Comparison of ENCODE assay signal across 1 cellular context in the genomic region with DNA sequence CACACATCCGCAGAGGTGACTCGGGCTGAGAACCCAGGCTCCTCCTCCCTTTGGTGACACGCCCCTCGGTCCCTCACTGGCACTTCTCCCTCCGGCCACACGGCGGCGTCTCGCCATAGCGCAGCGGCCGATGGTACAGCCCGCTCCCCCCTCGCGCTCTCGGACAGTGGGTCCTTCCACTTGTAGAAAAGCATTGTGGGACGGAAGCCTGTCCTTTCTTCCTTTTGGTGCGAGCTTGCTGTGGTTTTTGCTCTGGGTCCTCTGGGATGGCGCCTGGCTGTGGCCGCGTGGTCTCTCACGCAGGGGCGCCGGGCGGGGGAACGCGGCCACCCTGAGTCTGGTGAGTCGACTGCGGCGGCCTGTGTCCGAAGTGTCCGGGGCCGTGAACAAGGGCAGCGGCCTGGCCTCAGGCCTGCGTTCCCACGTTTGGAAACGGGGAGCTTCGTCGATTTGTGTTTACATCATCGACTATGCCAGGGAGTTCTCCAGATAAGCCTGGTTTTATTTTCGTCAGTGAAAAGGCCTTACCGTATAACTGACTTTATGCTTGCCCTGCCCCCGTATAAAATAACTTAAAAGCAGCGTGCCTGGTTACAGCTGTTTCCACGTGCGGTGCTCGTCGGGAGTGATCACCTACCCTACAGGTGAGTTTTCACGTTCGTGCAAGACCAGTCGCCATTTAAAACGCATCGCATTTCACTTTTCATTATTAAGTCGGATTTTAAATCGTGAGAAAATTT.
TF ChIP-seq lines count a peak whose summit lies in the region.

No MANE protein-coding gene starts in this region.

TF ChIP-seq in HepG2, 621 proteins besides CTCF, POLR2A, EP300 and RAD21 (continued from another document and continues in another):
- TF ChIP-seq, protein P1, sequence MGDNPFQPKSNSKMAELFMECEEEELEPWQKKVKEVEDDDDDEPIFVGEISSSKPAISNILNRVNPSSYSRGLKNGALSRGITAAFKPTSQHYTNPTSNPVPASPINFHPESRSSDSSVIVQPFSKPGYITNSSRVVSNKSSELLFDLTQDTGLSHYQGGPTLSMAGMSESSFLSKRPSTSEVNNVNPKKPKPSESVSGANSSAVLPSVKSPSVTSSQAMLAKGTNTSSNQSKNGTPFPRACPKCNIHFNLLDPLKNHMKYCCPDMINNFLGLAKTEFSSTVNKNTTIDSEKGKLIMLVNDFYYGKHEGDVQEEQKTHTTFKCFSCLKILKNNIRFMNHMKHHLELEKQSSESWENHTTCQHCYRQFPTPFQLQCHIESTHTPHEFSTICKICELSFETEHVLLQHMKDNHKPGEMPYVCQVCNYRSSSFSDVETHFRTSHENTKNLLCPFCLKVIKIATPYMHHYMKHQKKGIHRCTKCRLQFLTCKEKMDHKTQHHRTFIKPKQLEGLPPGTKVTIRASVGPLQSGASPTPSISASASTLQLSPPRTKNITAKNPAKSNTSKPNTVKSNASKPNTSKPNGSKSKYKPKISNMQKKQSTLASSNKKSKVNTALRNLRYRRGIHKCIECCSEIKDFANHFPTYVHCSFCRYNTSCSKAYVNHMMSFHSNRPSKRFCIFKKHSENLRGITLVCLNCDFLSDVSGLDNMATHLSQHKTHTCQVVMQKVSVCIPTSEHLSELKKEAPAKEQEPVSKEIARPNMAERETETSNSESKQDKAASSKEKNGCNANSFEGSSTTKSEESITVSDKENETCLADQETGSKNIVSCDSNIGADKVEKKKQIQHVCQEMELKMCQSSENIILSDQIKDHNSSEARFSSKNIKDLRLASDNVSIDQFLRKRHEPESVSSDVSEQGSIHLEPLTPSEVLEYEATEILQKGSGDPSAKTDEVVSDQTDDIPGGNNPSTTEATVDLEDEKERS (CRISPR knock-in tag; IDR thresholded peaks at IDR 0.05) = peak; percentile 94
- TF ChIP-seq ZNF605 (CRISPR knock-in tag; IDR thresholded peaks at IDR 0.05) = peak; percentile 86
- no peak for TF ChIP-seq ZNF382 (CRISPR knock-in tag; IDR thresholded peaks at IDR 0.05; ENCODE audit: borderline replicate concordance)
- TF ChIP-seq HMG20B (CRISPR knock-in tag; conservative IDR thresholded peaks at IDR 0.05) = 0 out of 2 replicates have a peak, but pooled peaks have one; percentile 45
- peak; percentile 100 for TF ChIP-seq KDM2A (CRISPR knock-in tag; IDR thresholded peaks at IDR 0.05; ENCODE audit: borderline replicate concordance, low read depth)
- peak; percentile 56; the same call in 1 of the 2 replicates for TF ChIP-seq CEBPG (CRISPR knock-in tag; IDR thresholded peaks at IDR 0.05)
- TF ChIP-seq NFE2 (CRISPR knock-in tag; IDR thresholded peaks at IDR 0.05) = no peak
- TF ChIP-seq ZNF614 (CRISPR knock-in tag; IDR thresholded peaks at IDR 0.05; ENCODE audit: borderline replicate concordance) = peak; percentile 98
- TF ChIP-seq FOSL2 (CRISPR knock-in tag; IDR thresholded peaks at IDR 0.05) = peak; percentile 75
- TF ChIP-seq ZSCAN12 (CRISPR knock-in tag; IDR thresholded peaks at IDR 0.05) = 0 out of 2 replicates have a peak, but pooled peaks have one; percentile 58
- peak; percentile 84; the same call in 1 of the 2 replicates for TF ChIP-seq SMAD3 (CRISPR knock-in tag; IDR thresholded peaks at IDR 0.05)
- peak; percentile 68; the same call in 1 of the 2 replicates for TF ChIP-seq ZMYM2 (CRISPR knock-in tag; IDR thresholded peaks at IDR 0.05)
- no peak for TF ChIP-seq ZNF674 (CRISPR knock-in tag; IDR thresholded peaks at IDR 0.05; ENCODE audit: low read depth)
- TF ChIP-seq ZNF12 (CRISPR knock-in tag; IDR thresholded peaks at IDR 0.05) = peak; percentile 52; the same call in 1 of the 2 replicates
- no peak for TF ChIP-seq FLYWCH1 (CRISPR knock-in tag; IDR thresholded peaks at IDR 0.05)
- no peak for TF ChIP-seq ZNF20 (CRISPR knock-in tag; IDR thresholded peaks at IDR 0.05)
- TF ChIP-seq TP53 (CRISPR knock-in tag; conservative IDR thresholded peaks at IDR 0.05) = peak; percentile 86
- TF ChIP-seq, protein P2, sequence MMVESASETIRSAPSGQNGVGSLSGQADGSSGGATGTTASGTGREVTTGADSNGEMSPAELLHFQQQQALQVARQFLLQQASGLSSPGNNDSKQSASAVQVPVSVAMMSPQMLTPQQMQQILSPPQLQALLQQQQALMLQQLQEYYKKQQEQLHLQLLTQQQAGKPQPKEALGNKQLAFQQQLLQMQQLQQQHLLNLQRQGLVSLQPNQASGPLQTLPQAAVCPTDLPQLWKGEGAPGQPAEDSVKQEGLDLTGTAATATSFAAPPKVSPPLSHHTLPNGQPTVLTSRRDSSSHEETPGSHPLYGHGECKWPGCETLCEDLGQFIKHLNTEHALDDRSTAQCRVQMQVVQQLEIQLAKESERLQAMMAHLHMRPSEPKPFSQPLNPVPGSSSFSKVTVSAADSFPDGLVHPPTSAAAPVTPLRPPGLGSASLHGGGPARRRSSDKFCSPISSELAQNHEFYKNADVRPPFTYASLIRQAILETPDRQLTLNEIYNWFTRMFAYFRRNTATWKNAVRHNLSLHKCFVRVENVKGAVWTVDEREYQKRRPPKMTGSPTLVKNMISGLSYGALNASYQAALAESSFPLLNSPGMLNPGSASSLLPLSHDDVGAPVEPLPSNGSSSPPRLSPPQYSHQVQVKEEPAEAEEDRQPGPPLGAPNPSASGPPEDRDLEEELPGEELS (CRISPR knock-in tag; IDR thresholded peaks at IDR 0.05) = peak; percentile 79
- TF ChIP-seq ZNF792 (CRISPR knock-in tag; IDR thresholded peaks at IDR 0.05) = peak; percentile 95
- no peak for TF ChIP-seq SUZ12 (IDR thresholded peaks at IDR 0.05; ENCODE audit: low read depth, low read length)
- no peak for TF ChIP-seq NFRKB (IDR thresholded peaks at IDR 0.05)
- TF ChIP-seq ZNF160 (CRISPR knock-in tag; IDR thresholded peaks at IDR 0.05) = peak; percentile 94
- peak; percentile 91 for TF ChIP-seq ZNF274 (CRISPR knock-in tag; IDR thresholded peaks at IDR 0.05)
- TF ChIP-seq, protein P3, sequence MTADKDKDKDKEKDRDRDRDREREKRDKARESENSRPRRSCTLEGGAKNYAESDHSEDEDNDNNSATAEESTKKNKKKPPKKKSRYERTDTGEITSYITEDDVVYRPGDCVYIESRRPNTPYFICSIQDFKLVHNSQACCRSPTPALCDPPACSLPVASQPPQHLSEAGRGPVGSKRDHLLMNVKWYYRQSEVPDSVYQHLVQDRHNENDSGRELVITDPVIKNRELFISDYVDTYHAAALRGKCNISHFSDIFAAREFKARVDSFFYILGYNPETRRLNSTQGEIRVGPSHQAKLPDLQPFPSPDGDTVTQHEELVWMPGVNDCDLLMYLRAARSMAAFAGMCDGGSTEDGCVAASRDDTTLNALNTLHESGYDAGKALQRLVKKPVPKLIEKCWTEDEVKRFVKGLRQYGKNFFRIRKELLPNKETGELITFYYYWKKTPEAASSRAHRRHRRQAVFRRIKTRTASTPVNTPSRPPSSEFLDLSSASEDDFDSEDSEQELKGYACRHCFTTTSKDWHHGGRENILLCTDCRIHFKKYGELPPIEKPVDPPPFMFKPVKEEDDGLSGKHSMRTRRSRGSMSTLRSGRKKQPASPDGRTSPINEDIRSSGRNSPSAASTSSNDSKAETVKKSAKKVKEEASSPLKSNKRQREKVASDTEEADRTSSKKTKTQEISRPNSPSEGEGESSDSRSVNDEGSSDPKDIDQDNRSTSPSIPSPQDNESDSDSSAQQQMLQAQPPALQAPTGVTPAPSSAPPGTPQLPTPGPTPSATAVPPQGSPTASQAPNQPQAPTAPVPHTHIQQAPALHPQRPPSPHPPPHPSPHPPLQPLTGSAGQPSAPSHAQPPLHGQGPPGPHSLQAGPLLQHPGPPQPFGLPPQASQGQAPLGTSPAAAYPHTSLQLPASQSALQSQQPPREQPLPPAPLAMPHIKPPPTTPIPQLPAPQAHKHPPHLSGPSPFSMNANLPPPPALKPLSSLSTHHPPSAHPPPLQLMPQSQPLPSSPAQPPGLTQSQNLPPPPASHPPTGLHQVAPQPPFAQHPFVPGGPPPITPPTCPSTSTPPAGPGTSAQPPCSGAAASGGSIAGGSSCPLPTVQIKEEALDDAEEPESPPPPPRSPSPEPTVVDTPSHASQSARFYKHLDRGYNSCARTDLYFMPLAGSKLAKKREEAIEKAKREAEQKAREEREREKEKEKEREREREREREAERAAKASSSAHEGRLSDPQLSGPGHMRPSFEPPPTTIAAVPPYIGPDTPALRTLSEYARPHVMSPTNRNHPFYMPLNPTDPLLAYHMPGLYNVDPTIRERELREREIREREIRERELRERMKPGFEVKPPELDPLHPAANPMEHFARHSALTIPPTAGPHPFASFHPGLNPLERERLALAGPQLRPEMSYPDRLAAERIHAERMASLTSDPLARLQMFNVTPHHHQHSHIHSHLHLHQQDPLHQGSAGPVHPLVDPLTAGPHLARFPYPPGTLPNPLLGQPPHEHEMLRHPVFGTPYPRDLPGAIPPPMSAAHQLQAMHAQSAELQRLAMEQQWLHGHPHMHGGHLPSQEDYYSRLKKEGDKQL (CRISPR knock-in tag; IDR thresholded peaks at IDR 0.05; ENCODE audit: low read depth) = peak; percentile 22; the same call in 1 of the 2 replicates
- TF ChIP-seq, protein P4, sequence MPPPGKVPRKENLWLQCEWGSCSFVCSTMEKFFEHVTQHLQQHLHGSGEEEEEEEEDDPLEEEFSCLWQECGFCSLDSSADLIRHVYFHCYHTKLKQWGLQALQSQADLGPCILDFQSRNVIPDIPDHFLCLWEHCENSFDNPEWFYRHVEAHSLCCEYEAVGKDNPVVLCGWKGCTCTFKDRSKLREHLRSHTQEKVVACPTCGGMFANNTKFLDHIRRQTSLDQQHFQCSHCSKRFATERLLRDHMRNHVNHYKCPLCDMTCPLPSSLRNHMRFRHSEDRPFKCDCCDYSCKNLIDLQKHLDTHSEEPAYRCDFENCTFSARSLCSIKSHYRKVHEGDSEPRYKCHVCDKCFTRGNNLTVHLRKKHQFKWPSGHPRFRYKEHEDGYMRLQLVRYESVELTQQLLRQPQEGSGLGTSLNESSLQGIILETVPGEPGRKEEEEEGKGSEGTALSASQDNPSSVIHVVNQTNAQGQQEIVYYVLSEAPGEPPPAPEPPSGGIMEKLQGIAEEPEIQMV (CRISPR knock-in tag; IDR thresholded peaks at IDR 0.05; ENCODE audit: low read depth) = peak; percentile 71; the same call in 1 of the 2 replicates
- peak; percentile 94 for TF ChIP-seq ZFP90 (CRISPR knock-in tag; IDR thresholded peaks at IDR 0.05; ENCODE audit: borderline replicate concordance)
- TF ChIP-seq PHF20 (CRISPR knock-in tag; IDR thresholded peaks at IDR 0.05) = peak; percentile 77; the same call in 1 of the 2 replicates
- no peak for TF ChIP-seq HNRNPL (IDR thresholded peaks at IDR 0.05; ENCODE audit: low read depth, low read length)
- TF ChIP-seq ZNF234 (CRISPR knock-in tag; conservative IDR thresholded peaks at IDR 0.05) = no peak
- TF ChIP-seq ZNF484 (CRISPR knock-in tag; IDR thresholded peaks at IDR 0.05; ENCODE audit: borderline replicate concordance, low read depth) = peak; percentile 77; the same call in 1 of the 2 replicates
- peak; percentile 87 for TF ChIP-seq WIZ (CRISPR knock-in tag; IDR thresholded peaks at IDR 0.05)
- TF ChIP-seq KLF16 (CRISPR knock-in tag; IDR thresholded peaks at IDR 0.05) = peak in 1 of 2 experiments; percentile 98; a peak in 2 of 4 replicates
- TF ChIP-seq ZNF24 (IDR thresholded peaks at IDR 0.05) = peak; percentile 82
- 0 out of 2 replicates have a peak, but pooled peaks have one; percentile 63 for TF ChIP-seq REL (CRISPR knock-in tag; conservative IDR thresholded peaks at IDR 0.05)
- TF ChIP-seq, protein P5, sequence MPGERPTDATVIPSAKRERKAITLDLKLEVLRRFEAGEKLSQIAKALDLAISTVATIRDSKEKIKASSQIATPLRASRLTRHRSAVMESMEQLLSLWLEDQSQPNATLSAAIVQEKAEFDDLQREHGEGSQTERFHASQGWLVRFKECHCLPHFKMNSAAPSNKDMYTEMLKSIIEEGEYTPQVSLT (CRISPR knock-in tag; IDR thresholded peaks at IDR 0.05; ENCODE audit: borderline replicate concordance, low read depth) = no peak
- TF ChIP-seq RFXANK (CRISPR knock-in tag; IDR thresholded peaks at IDR 0.05) = no peak
- peak; percentile 75 for TF ChIP-seq TGIF2 (CRISPR knock-in tag; IDR thresholded peaks at IDR 0.05)
- TF ChIP-seq JUNB (CRISPR knock-in tag; IDR thresholded peaks at IDR 0.05; ENCODE audit: borderline replicate concordance) = no peak
- TF ChIP-seq, protein P6, sequence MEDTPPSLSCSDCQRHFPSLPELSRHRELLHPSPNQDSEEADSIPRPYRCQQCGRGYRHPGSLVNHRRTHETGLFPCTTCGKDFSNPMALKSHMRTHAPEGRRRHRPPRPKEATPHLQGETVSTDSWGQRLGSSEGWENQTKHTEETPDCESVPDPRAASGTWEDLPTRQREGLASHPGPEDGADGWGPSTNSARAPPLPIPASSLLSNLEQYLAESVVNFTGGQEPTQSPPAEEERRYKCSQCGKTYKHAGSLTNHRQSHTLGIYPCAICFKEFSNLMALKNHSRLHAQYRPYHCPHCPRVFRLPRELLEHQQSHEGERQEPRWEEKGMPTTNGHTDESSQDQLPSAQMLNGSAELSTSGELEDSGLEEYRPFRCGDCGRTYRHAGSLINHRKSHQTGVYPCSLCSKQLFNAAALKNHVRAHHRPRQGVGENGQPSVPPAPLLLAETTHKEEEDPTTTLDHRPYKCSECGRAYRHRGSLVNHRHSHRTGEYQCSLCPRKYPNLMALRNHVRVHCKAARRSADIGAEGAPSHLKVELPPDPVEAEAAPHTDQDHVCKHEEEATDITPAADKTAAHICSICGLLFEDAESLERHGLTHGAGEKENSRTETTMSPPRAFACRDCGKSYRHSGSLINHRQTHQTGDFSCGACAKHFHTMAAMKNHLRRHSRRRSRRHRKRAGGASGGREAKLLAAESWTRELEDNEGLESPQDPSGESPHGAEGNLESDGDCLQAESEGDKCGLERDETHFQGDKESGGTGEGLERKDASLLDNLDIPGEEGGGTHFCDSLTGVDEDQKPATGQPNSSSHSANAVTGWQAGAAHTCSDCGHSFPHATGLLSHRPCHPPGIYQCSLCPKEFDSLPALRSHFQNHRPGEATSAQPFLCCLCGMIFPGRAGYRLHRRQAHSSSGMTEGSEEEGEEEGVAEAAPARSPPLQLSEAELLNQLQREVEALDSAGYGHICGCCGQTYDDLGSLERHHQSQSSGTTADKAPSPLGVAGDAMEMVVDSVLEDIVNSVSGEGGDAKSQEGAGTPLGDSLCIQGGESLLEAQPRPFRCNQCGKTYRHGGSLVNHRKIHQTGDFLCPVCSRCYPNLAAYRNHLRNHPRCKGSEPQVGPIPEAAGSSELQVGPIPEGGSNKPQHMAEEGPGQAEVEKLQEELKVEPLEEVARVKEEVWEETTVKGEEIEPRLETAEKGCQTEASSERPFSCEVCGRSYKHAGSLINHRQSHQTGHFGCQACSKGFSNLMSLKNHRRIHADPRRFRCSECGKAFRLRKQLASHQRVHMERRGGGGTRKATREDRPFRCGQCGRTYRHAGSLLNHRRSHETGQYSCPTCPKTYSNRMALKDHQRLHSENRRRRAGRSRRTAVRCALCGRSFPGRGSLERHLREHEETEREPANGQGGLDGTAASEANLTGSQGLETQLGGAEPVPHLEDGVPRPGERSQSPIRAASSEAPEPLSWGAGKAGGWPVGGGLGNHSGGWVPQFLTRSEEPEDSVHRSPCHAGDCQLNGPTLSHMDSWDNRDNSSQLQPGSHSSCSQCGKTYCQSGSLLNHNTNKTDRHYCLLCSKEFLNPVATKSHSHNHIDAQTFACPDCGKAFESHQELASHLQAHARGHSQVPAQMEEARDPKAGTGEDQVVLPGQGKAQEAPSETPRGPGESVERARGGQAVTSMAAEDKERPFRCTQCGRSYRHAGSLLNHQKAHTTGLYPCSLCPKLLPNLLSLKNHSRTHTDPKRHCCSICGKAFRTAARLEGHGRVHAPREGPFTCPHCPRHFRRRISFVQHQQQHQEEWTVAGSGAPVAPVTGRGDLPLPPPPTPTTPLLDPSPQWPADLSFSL (CRISPR knock-in tag; IDR thresholded peaks at IDR 0.05) = no peak
- no peak for TF ChIP-seq NFYB (CRISPR knock-in tag; IDR thresholded peaks at IDR 0.05)
- TF ChIP-seq MAFF (IDR thresholded peaks at IDR 0.05; ENCODE audit: low read depth, low read length) = peak; percentile 42; the same call in 1 of the 2 replicates
- peak; percentile 97 for TF ChIP-seq BRCA1 (CRISPR knock-in tag; IDR thresholded peaks at IDR 0.05)
- TF ChIP-seq SMC3 (IDR thresholded peaks at IDR 0.05; ENCODE audit: low read length) = peak; percentile 10; the same call in 1 of the 2 replicates
- TF ChIP-seq ELF1 (CRISPR knock-in tag; IDR thresholded peaks at IDR 0.05) = peak; percentile 78
